8 cellular contexts compared by ENCODE assay signal in genomic region chr5:43120720-43121564, GRCh38. TPM values are rescaled to one million over a fixed set of nuclear protein-coding genes. Genes with fewer than 3 reads are reported as not detected.
DNase-seq lines count a peak whose midpoint lies in the region; ATAC-seq and TF ChIP-seq lines count a peak whose summit lies in the region.

A gene with protein sequence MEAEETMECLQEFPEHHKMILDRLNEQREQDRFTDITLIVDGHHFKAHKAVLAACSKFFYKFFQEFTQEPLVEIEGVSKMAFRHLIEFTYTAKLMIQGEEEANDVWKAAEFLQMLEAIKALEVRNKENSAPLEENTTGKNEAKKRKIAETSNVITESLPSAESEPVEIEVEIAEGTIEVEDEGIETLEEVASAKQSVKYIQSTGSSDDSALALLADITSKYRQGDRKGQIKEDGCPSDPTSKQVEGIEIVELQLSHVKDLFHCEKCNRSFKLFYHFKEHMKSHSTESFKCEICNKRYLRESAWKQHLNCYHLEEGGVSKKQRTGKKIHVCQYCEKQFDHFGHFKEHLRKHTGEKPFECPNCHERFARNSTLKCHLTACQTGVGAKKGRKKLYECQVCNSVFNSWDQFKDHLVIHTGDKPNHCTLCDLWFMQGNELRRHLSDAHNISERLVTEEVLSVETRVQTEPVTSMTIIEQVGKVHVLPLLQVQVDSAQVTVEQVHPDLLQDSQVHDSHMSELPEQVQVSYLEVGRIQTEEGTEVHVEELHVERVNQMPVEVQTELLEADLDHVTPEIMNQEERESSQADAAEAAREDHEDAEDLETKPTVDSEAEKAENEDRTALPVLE (plus strand): TSS chr5:43120914. CDS start chr5:43122054, 1,140 bp downstream.

- ATAC-seq in GM23338 (peak; percentile 91), natural killer cell (peak; percentile 87 to 96 (median 89))
- peak; percentile 96 for ATAC-seq in activated T-helper 17 cell treated with anti-CD3 and anti-CD28 coated beads, Interleukin-2, amount 50 U/mL, for 72 hours (replicated peaks)

- H3K9me3 ChIP-seq in DOHH2 (ENCODE audit: control insufficient read depth, insufficient read depth, low read length), result no peaks in the 10 kb centered on the region

- TF ChIP-seq CTCF in DOHH2 (IDR thresholded peaks at IDR 0.05; ENCODE audit: low read depth, low read length, poor library complexity, severe bottlenecking), result no peak
- TF ChIP-seq CTCF in GM23338 (conservative IDR thresholded peaks at IDR 0.05; ENCODE audit: low read depth in 2 of 2), result no peak
- no peak for TF ChIP-seq CTCF in fibroblast of mammary gland (conservative IDR thresholded peaks at IDR 0.05; ENCODE audit: control insufficient read depth, insufficient read depth, low read depth, low read length)
- TF ChIP-seq CTCF in natural killer cell (IDR thresholded peaks at IDR 0.05), result no peak

- peaks cover 45% of the 10 kb centered on the region for H3K79me2 ChIP-seq in DOHH2 (ENCODE audit: control insufficient read depth, low read length)
- peaks cover 42% of the 10 kb centered on the region for H3K79me2 ChIP-seq in GM23338 (replicated peaks; ENCODE audit: insufficient read depth)

- H3K4me3 Mint-ChIP-seq in GM23338, result peak within 1 kb of the TSS; percentile 99
- H3K4me3 Mint-ChIP-seq in activated T-helper 17 cell treated with anti-CD3 and anti-CD28 coated beads, Interleukin-2, amount 50 U/mL, for 72 hours, result peak within 1 kb of the TSS; percentile 97
- H3K4me3 Mint-ChIP-seq in natural killer cell, result peak within 1 kb of the TSS; percentile 87

- H3K4me2 ChIP-seq in DOHH2 (ENCODE audit: low read length) (peak within 1 kb of the TSS; percentile 82), GM23338 (peak within 1 kb of the TSS; percentile 79)

- H3K4me1 Mint-ChIP-seq in GM23338 (peaks cover 11% of the 10 kb centered on the region; the same call in 2 of the 3 replicates), natural killer cell (peaks cover 26 to 29% of the 10 kb centered on the region in 2 donors)
- peaks cover 10% of the 10 kb centered on the region for H3K4me1 Mint-ChIP-seq in activated T-helper 17 cell treated with anti-CD3 and anti-CD28 coated beads, Interleukin-2, amount 50 U/mL, for 72 hours

- H3K9me2 ChIP-seq in DOHH2 (replicated peaks; ENCODE audit: control insufficient read depth, low read length) (no peaks in the 10 kb centered on the region), GM23338 (ENCODE audit: insufficient read depth) (no peaks in the 10 kb centered on the region)

- H3F3A ChIP-seq in DOHH2 (ENCODE audit: control insufficient read depth, insufficient read depth), result no peaks in the 10 kb centered on the region
- H3F3A ChIP-seq in GM23338 (replicated peaks; ENCODE audit: low read depth), result no peaks in the 10 kb centered on the region

- intact Hi-C loops in natural killer cell (cut with micrococcal nuclease), result loop anchor here (1.0 to 5.0 kb wide), 8 partner anchors 16 to 363 kb away; partner anchors contain the start of genes HMGCS1 and NIM1K

- H3K4me1 ChIP-seq in DOHH2 (ENCODE audit: control insufficient read depth, low read length), result peaks cover 35% of the 10 kb centered on the region
- H3K4me1 ChIP-seq in GM23338 (ENCODE audit: insufficient read depth), result peaks cover 10% of the 10 kb centered on the region; the same call in 1 of the 2 replicates

- H3K9me3 Mint-ChIP-seq in GM23338 (no peaks in the 10 kb centered on the region), natural killer cell (no peaks in the 10 kb centered on the region)
- H3K9me3 Mint-ChIP-seq in activated T-helper 17 cell treated with anti-CD3 and anti-CD28 coated beads, Interleukin-2, amount 50 U/mL, for 72 hours, result no peaks in the 10 kb centered on the region

- H2AFZ ChIP-seq in GM23338, result peak within 1 kb of the TSS; percentile 96

- peaks cover 8% of the 10 kb centered on the region for H3K27me3 Mint-ChIP-seq in GM23338 (ENCODE audit: insufficient read depth, low read depth, poor library complexity)
- no peaks in the 10 kb centered on the region for H3K27me3 Mint-ChIP-seq in activated T-helper 17 cell treated with anti-CD3 and anti-CD28 coated beads, Interleukin-2, amount 50 U/mL, for 72 hours
- H3K27me3 Mint-ChIP-seq in natural killer cell (ENCODE audit: low read depth in 2 of 2), result no peaks in the 10 kb centered on the region

- H3K36me3 Mint-ChIP-seq in GM23338 (ENCODE audit: low read depth) (peaks cover 38% of the 10 kb centered on the region), natural killer cell (no peaks in the 10 kb centered on the region)
- H3K36me3 Mint-ChIP-seq in activated T-helper 17 cell treated with anti-CD3 and anti-CD28 coated beads, Interleukin-2, amount 50 U/mL, for 72 hours (ENCODE audit: low read depth), result peaks cover 45% of the 10 kb centered on the region

- peak within 1 kb of the TSS; percentile 97 for H3K27ac Mint-ChIP-seq in GM23338
- H3K27ac Mint-ChIP-seq in activated T-helper 17 cell treated with anti-CD3 and anti-CD28 coated beads, Interleukin-2, amount 50 U/mL, for 72 hours, result peak within 1 kb of the TSS; percentile 95
- peak within 1 kb of the TSS; percentile 88 to 99 for H3K27ac Mint-ChIP-seq in natural killer cell

- peak; percentile 97 for DNase-seq in GM23338 (ENCODE audit: low spot score)
- DNase-seq in LHCN-M2 (ENCODE audit: low read depth), result peak; percentile 94
- DNase-seq in RPMI8226, result peak; percentile 99
- DNase-seq in fibroblast of mammary gland (ENCODE audit: low read depth), result peak; percentile 95
- peak; percentile 99 for DNase-seq in natural killer cell
- DNase-seq in stimulated activated naive CD4-positive, alpha-beta T cell treated with Interleukin-2 at 50 U/mL for 16 hours (lab: John Stamatoyannopoulos, UW), result peak; percentile 94

- H4K20me1 ChIP-seq in DOHH2 (ENCODE audit: control insufficient read depth, insufficient read depth, low read depth, low read length) (peaks cover 15% of the 10 kb centered on the region; the same call in 1 of the 2 replicates), GM23338 (replicated peaks; ENCODE audit: insufficient read depth) (0 out of 2 replicates have a peak, but pooled peaks cover 8% of the 10 kb centered on the region)

- H3K4me3 ChIP-seq in DOHH2 (ENCODE audit: low read length) (peak within 1 kb of the TSS; percentile 82), GM23338 (peak within 1 kb of the TSS; percentile 76), fibroblast of mammary gland (ENCODE audit: control insufficient read depth, low read depth, low read length) (peak within 1 kb of the TSS; percentile 91)

- peak within 1 kb of the TSS; percentile 74 for H3K27ac ChIP-seq in DOHH2 (ENCODE audit: low read depth, low read length)
- H3K27ac ChIP-seq in GM23338 (ENCODE audit: low read depth), result peak within 1 kb of the TSS; percentile 96

- H3K27me3 ChIP-seq in DOHH2 (ENCODE audit: control insufficient read depth, low read length) (no peaks in the 10 kb centered on the region), GM23338 (ENCODE audit: insufficient read depth) (no peaks in the 10 kb centered on the region)

- peaks cover 42% of the 10 kb centered on the region for H3K36me3 ChIP-seq in DOHH2 (ENCODE audit: control insufficient read depth, low read length)
- peaks cover 16% of the 10 kb centered on the region for H3K36me3 ChIP-seq in GM23338 (ENCODE audit: insufficient read depth)

TF ChIP-seq in GM23338, 12 proteins besides CTCF, POLR2A, EP300 and RAD21 (continues in another document):
- no peak for TF ChIP-seq EZH2 (IDR thresholded peaks at IDR 0.05; ENCODE audit: low read depth, unreplicated experiment)
- no peak for TF ChIP-seq ZNF114 (CRISPR knock-in tag; IDR thresholded peaks at IDR 0.05)
- TF ChIP-seq, protein P1, sequence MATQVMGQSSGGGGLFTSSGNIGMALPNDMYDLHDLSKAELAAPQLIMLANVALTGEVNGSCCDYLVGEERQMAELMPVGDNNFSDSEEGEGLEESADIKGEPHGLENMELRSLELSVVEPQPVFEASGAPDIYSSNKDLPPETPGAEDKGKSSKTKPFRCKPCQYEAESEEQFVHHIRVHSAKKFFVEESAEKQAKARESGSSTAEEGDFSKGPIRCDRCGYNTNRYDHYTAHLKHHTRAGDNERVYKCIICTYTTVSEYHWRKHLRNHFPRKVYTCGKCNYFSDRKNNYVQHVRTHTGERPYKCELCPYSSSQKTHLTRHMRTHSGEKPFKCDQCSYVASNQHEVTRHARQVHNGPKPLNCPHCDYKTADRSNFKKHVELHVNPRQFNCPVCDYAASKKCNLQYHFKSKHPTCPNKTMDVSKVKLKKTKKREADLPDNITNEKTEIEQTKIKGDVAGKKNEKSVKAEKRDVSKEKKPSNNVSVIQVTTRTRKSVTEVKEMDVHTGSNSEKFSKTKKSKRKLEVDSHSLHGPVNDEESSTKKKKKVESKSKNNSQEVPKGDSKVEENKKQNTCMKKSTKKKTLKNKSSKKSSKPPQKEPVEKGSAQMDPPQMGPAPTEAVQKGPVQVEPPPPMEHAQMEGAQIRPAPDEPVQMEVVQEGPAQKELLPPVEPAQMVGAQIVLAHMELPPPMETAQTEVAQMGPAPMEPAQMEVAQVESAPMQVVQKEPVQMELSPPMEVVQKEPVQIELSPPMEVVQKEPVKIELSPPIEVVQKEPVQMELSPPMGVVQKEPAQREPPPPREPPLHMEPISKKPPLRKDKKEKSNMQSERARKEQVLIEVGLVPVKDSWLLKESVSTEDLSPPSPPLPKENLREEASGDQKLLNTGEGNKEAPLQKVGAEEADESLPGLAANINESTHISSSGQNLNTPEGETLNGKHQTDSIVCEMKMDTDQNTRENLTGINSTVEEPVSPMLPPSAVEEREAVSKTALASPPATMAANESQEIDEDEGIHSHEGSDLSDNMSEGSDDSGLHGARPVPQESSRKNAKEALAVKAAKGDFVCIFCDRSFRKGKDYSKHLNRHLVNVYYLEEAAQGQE (IDR thresholded peaks at IDR 0.05; ENCODE audit: unreplicated experiment), result no peak
- no peak for TF ChIP-seq JUNB (IDR thresholded peaks at IDR 0.05; ENCODE audit: unreplicated experiment)
- TF ChIP-seq CREB1 (CRISPR knock-in tag; IDR thresholded peaks at IDR 0.05; ENCODE audit: low read depth), result peak; percentile 93
- no peak for TF ChIP-seq EZH2phosphoT487 (IDR thresholded peaks at IDR 0.05; ENCODE audit: unreplicated experiment)
- no peak; the same call in 1 of the 2 replicates for TF ChIP-seq ETS1 (IDR thresholded peaks at IDR 0.05)
- no peak for TF ChIP-seq ZNF331 (CRISPR knock-in tag; IDR thresholded peaks at IDR 0.05; ENCODE audit: low read depth)

RNA-seq across cellular contexts. Expression of the gene that starts here (rescaled TPM):
- total RNA-seq in GM23338 (2014; rRNA removed; shearing (Covaris generic)), result 38.0 and 42.6 TPM in 2 replicates
- 64.2 and 66.9 TPM in 2 replicates for polyA plus RNA-seq in GM23338 (2016; fragmentation: Nextera tagmentation; extraction: Ambion mirVana)
- total RNA-seq in LHCN-M2 (2014; rRNA removed) (34.5 and 40.5 TPM in 2 replicates), natural killer cell (10 to 100 TPM; 69.0 to 84.0 (median 83.5) TPM)
- polyA plus RNA-seq in LHCN-M2 (2012), result 17.1 TPM
- total RNA-seq in activated T-helper 17 cell treated with anti-CD3 and anti-CD28 coated beads, Interleukin-2, amount 50 U/mL, for 72 hours, result 10 to 100 TPM; 34.3 to 43.6 TPM

Comparison
In these comparisons a context has a peak if more than half of its experiments do, and no peak if none do; other contexts are left out.
1. Peak in every context shown above with its lines: DNase-seq, ATAC-seq, H3K4me3 ChIP-seq and H3K27ac ChIP-seq.